26 cellular contexts compared by ENCODE assay signal in genomic region chr2:228115-228514, GRCh38. TPM values are rescaled to one million over a fixed set of nuclear protein-coding genes. Genes with fewer than 3 reads are reported as not detected.
A peak's percentile ranks its signal among the peaks of the same experiment; 100 is the strongest.
DNase-seq lines count a peak whose midpoint lies in the region; ATAC-seq, FAIRE-seq and TF ChIP-seq lines count a peak whose summit lies in the region.
"Had no signal": no experiment of that assay in that cellular context is flagged by ENCODE, and none has a peak within 500 bp of the region (broad histone marks: within the 10 kb centered on the region; RNA-seq: fewer than 3 reads in every experiment).

No MANE protein-coding gene starts in this region.

- H3K4me3 ChIP-seq in pancreas (no peak overlapping the region), coronary artery (no peak overlapping the region)
- H3K4me3 ChIP-seq: A549; BLaER1 treated with 17β-estradiol and CSF1 and Interleukin-3, amounts not matched to agents 10 nM and 100 nM; GM12878; GM23338 had no signal

- FAIRE-seq in pancreas (lab: Jason Lieb, UNC): no peak
- FAIRE-seq: A549, GM12878, GM18507 had no signal

- peaks cover 2 to 59% (median 19%) of the 10 kb centered on the region in 3 donors for H3K36me3 ChIP-seq in pancreas
- H3K36me3 ChIP-seq: BE2C had no signal

- H3K4me3 Mint-ChIP-seq in T-helper 2 cell treated with Interferon-gamma antibody and Interleukin-4, amounts not matched to agents 5 μg/mL and 100 μg/mL, for 36 hours: no peak overlapping the region
- H3K4me3 Mint-ChIP-seq in immature natural killer cell (peak overlapping the region in 4 of 5 donors; percentile 46 to 74 (median 49)), natural killer cell (peak overlapping the region; percentile 49), type B pancreatic cell (no peak overlapping the region), CD14-positive monocyte (no peak overlapping the region)
- H3K4me3 Mint-ChIP-seq: CD4-positive, alpha-beta memory T cell; GM23338; H9 had no signal

- TF ChIP-seq CTCF in natural killer cell (IDR thresholded peaks at IDR 0.05) (no peak), pancreas (IDR thresholded peaks at IDR 0.05) (no peak), type B pancreatic cell (conservative IDR thresholded peaks at IDR 0.05) (no peak), coronary artery (IDR thresholded peaks at IDR 0.05) (no peak), CD14-positive monocyte (IDR thresholded peaks at IDR 0.05) (no peak)

- intact Hi-C loops in natural killer cell (cut with micrococcal nuclease): no loop called here
- intact Hi-C loops in pancreas (cut with DNase I): no loop called here
- intact Hi-C loops in CD14-positive monocyte (cut with micrococcal nuclease): no loop called here

- H3K4me1 Mint-ChIP-seq in T-helper 2 cell treated with Interferon-gamma antibody and Interleukin-4, amounts not matched to agents 5 μg/mL and 100 μg/mL, for 36 hours (ENCODE audit: low read depth): peaks cover 24% of the 10 kb centered on the region
- H3K4me1 Mint-ChIP-seq in immature natural killer cell (peaks cover 40 to 56% of the 10 kb centered on the region in 2 donors), natural killer cell (peaks cover 31 to 51% of the 10 kb centered on the region in 2 donors), type B pancreatic cell (ENCODE audit: unreplicated experiment) (no peaks in the 10 kb centered on the region), CD14-positive monocyte (no peaks in the 10 kb centered on the region)

- H3K27ac Mint-ChIP-seq in T-helper 2 cell treated with Interferon-gamma antibody and Interleukin-4, amounts not matched to agents 5 μg/mL and 100 μg/mL, for 36 hours: peak overlapping the region; percentile 43
- H3K27ac Mint-ChIP-seq in immature natural killer cell: peak overlapping the region; percentile 69 to 86 (median 76)
- peak overlapping the region; percentile 30 to 58 for H3K27ac Mint-ChIP-seq in natural killer cell
- no peak overlapping the region for H3K27ac Mint-ChIP-seq in type B pancreatic cell
- no peak overlapping the region for H3K27ac Mint-ChIP-seq in CD14-positive monocyte
- H3K27ac Mint-ChIP-seq: GM23338, H9 had no signal

- peak in 1 of 3 donors; percentile 31 for ATAC-seq in natural killer cell
- peak; percentile 57 to 83 (median 76) for ATAC-seq in pancreas
- ATAC-seq in activated CD4-positive, CD25-positive, alpha-beta regulatory T cell treated with anti-CD3 and anti-CD28 coated beads, Interleukin-2, amount 50 U/mL, for 24 hours: no peak
- ATAC-seq: A549, GM12878, GM23338, HCT116 had no signal

- 64 to 67% methylated on average over 9 of the region's 9 CpGs for WGBS in pancreas, 2 donors

- H3K9me3 ChIP-seq in pancreas: no peaks in the 10 kb centered on the region
- H3K9me3 ChIP-seq: A549, BE2C had no signal

- H3K36me3 Mint-ChIP-seq in T-helper 2 cell treated with Interferon-gamma antibody and Interleukin-4, amounts not matched to agents 5 μg/mL and 100 μg/mL, for 36 hours (ENCODE audit: low read depth): peaks cover 19% of the 10 kb centered on the region
- H3K36me3 Mint-ChIP-seq in immature natural killer cell (peaks cover 29 to 39% (median 29%) of the 10 kb centered on the region in 3 donors), natural killer cell (peaks cover 8% of the 10 kb centered on the region), type B pancreatic cell (peaks cover 30% of the 10 kb centered on the region), CD14-positive monocyte (peaks cover 19 to 20% of the 10 kb centered on the region in 2 donors)

- H3K9me3 Mint-ChIP-seq in T-helper 2 cell treated with Interferon-gamma antibody and Interleukin-4, amounts not matched to agents 5 μg/mL and 100 μg/mL, for 36 hours: no peaks in the 10 kb centered on the region
- H3K9me3 Mint-ChIP-seq in immature natural killer cell (no peaks in the 10 kb centered on the region), natural killer cell (peaks cover 0 to 2% of the 10 kb centered on the region in 2 donors), type B pancreatic cell (no peaks in the 10 kb centered on the region), CD14-positive monocyte (peaks cover 0 to 3% (median 0%) of the 10 kb centered on the region in 7 donors)
- H3K9me3 Mint-ChIP-seq: CD4-positive, alpha-beta memory T cell; GM23338; H9 had no signal

- no peaks in the 10 kb centered on the region for H3K27me3 Mint-ChIP-seq in T-helper 2 cell treated with Interferon-gamma antibody and Interleukin-4, amounts not matched to agents 5 μg/mL and 100 μg/mL, for 36 hours (ENCODE audit: low read depth)
- H3K27me3 Mint-ChIP-seq in immature natural killer cell (ENCODE audit: low read depth in 3 of 3) (peaks cover 0 to 5% (median 0%) of the 10 kb centered on the region in 3 donors), natural killer cell (ENCODE audit: low read depth in 2 of 2) (no peaks in the 10 kb centered on the region), type B pancreatic cell (no peaks in the 10 kb centered on the region), CD14-positive monocyte (ENCODE audit: low read depth in 3 of 3) (peaks cover 0 to 2% (median 0%) of the 10 kb centered on the region in 3 donors)
- H3K27me3 Mint-ChIP-seq: CD4-positive, alpha-beta memory T cell had no signal

- H3K4me1 ChIP-seq in pancreas: peaks cover 0 to 12% (median 0%) of the 10 kb centered on the region in 3 donors
- H3K4me1 ChIP-seq: A549; BE2C; BLaER1 treated with 17β-estradiol and CSF1 and Interleukin-3, amounts not matched to agents 10 nM and 100 nM had no signal

- no peaks in the 10 kb centered on the region for H3K27me3 ChIP-seq in pancreas
- H3K27me3 ChIP-seq: BE2C; BLaER1 treated with 17β-estradiol and CSF1 and Interleukin-3, amounts not matched to agents 10 nM and 100 nM had no signal

- peak; percentile 38 for DNase-seq in T-helper 2 cell treated with Interferon-gamma antibody and Interleukin-4, amounts not matched to agents 5 μg/mL and 100 μg/mL, for 36 hours (ENCODE audit: low spot score)
- peak; percentile 19 to 28 (median 25) for DNase-seq in immature natural killer cell
- no peak for DNase-seq in natural killer cell
- DNase-seq in pancreas: peak in 3 of 6 donors; percentile 38 to 56 (median 46)
- DNase-seq in type B pancreatic cell (ENCODE audit: extremely low spot score, unreplicated experiment): no peak
- no peak for DNase-seq in coronary artery (ENCODE audit: low spot score)
- no peak for DNase-seq in CD14-positive monocyte (ENCODE audit: low spot score)
- DNase-seq: 8988T; ACHN; AML-193; BE2C; CD4-positive, alpha-beta memory T cell; COR-L47; DMS 273 treated with DMSO at 0.1 percent for 48 hours; DMS79; EL; GDM1; H9 had no signal

- H3K27ac ChIP-seq in pancreas (peak overlapping the region in 2 of 4 donors; percentile 8 to 48), coronary artery (no peak overlapping the region)
- H3K27ac ChIP-seq: A549; BLaER1 treated with 17β-estradiol and CSF1 and Interleukin-3, amounts not matched to agents 10 nM and 100 nM had no signal

RNA-seq across cellular contexts. Expression of gene SH3YL1, which starts 35.7 kb away (rescaled TPM):
- polyA plus RNA-seq in immature natural killer cell (10 to 100 TPM; 20.8 to 29.5 (median 23.0) TPM), pancreas (100 to 1,000 TPM; 110 to 162 TPM), CD14-positive monocyte (1 to 10 TPM; 2.4 to 4.0 TPM)
- total RNA-seq in natural killer cell (10 to 100 TPM; 28.3 to 42.2 (median 32.3) TPM), pancreas (100 to 1,000 TPM in 4 of 6 donors, 10 to 100 TPM in 2; 63.7 to 134 (median 118) TPM), type B pancreatic cell (ENCODE audit: low replicate concordance) (61.4 and 110 TPM in 2 replicates)

RNA-seq across cellular contexts. Expression of gene ACP1, which starts 36.6 kb away (rescaled TPM):
- 100 to 1,000 TPM; 191 to 339 (median 197) TPM for polyA plus RNA-seq in immature natural killer cell
- 100 to 1,000 TPM in 2 of 3 donors, 10 to 100 TPM in 1; 87.2 to 104 (median 102) TPM for total RNA-seq in natural killer cell
- 10 to 100 TPM; 41.6 to 59.1 (median 45.3) TPM for total RNA-seq in pancreas
- polyA plus RNA-seq in pancreas: 10 to 100 TPM; 34.9 to 74.2 TPM
- 121 and 124 TPM in 2 replicates for total RNA-seq in type B pancreatic cell (ENCODE audit: low replicate concordance)
- 10 to 100 TPM; 73.2 to 77.0 TPM for polyA plus RNA-seq in CD14-positive monocyte

RNA-seq across cellular contexts. Expression of gene ALKAL2, which starts 59.8 kb away (rescaled TPM):
- polyA plus RNA-seq in immature natural killer cell: 1 to 10 TPM; 4.1 to 7.5 (median 6.6) TPM
- total RNA-seq in natural killer cell: 1 to 10 TPM; 1.1 to 2.0 (median 1.7) TPM
- 10 to 100 TPM; 21.2 to 50.6 (median 32.9) TPM for total RNA-seq in pancreas
- 10 to 100 TPM; 66.9 to 93.6 TPM for polyA plus RNA-seq in pancreas
- 3.5 and 10.6 TPM in 2 replicates for total RNA-seq in type B pancreatic cell (ENCODE audit: low replicate concordance)
- polyA plus RNA-seq in CD14-positive monocyte: not detected
- total RNA-seq: CD4-positive, alpha-beta memory T cell; GM12878; H4 had no signal
- polyA plus RNA-seq: A549; CD4-positive, alpha-beta memory T cell had no signal

Comparison
In these comparisons a context has a peak if more than half of its experiments do, and no peak if none do; other contexts are left out.
1. DNase-seq: peak in T-helper 2 cell treated with Interferon-gamma antibody and Interleukin-4, amounts not matched to agents 5 μg/mL and 100 μg/mL, for 36 hours (single experiment) and immature natural killer cell (3 of 3); none in natural killer cell (single experiment), type B pancreatic cell (single experiment), coronary artery (single experiment) and CD14-positive monocyte (single experiment).
2. H3K27ac Mint-ChIP-seq: peak in T-helper 2 cell treated with Interferon-gamma antibody and Interleukin-4, amounts not matched to agents 5 μg/mL and 100 μg/mL, for 36 hours (single experiment), immature natural killer cell (6 of 6) and natural killer cell (2 of 2); none in type B pancreatic cell (single experiment) and CD14-positive monocyte (0 of 7).
3. H3K4me3 Mint-ChIP-seq: peak in immature natural killer cell (4 of 5) and natural killer cell (single experiment); none in T-helper 2 cell treated with Interferon-gamma antibody and Interleukin-4, amounts not matched to agents 5 μg/mL and 100 μg/mL, for 36 hours (single experiment), type B pancreatic cell (single experiment) and CD14-positive monocyte (0 of 2).
4. ATAC-seq: peak in pancreas (4 of 4); none in activated CD4-positive, CD25-positive, alpha-beta regulatory T cell treated with anti-CD3 and anti-CD28 coated beads, Interleukin-2, amount 50 U/mL, for 24 hours (0 of 2).